ENCODE assay signal across 13 cellular contexts in genomic region chr20:1536893-1537730, GRCh38. TPM values are rescaled to one million over a fixed set of nuclear protein-coding genes. Genes with fewer than 3 reads are reported as not detected.
DNase-seq lines count a peak whose midpoint lies in the region; ATAC-seq, FAIRE-seq and TF ChIP-seq lines count a peak whose summit lies in the region.
"Had no signal": no experiment of that assay in that cellular context is flagged by ENCODE, and none has a peak within 500 bp of the region (broad histone marks: within the 10 kb centered on the region; RNA-seq: fewer than 3 reads in every experiment).

No MANE protein-coding gene starts in this region.

- FAIRE-seq in urothelium cell line (lab: Jason Lieb, UNC), result no peak

- H3K4me1 ChIP-seq in lower lobe of right lung, result peaks cover 4% of the 10 kb centered on the region

- intact Hi-C loops in lower lobe of right lung (cut with DNase I), result no loop called here

- ATAC-seq in lower lobe of right lung (peak; percentile 72 to 74), GM21423 (IDR thresholded peaks at IDR 0.05; ENCODE audit: unreplicated experiment) (no peak)

- no peaks in the 10 kb centered on the region for H3K27me3 ChIP-seq in lower lobe of right lung (ENCODE audit: low read depth)

- no peaks in the 10 kb centered on the region for H3K9me3 ChIP-seq in lower lobe of right lung

- no peak for TF ChIP-seq CTCF in lower lobe of right lung (IDR thresholded peaks at IDR 0.05)

- no peak overlapping the region for H3K4me3 ChIP-seq in lower lobe of right lung

- in situ Hi-C loops in ACHN (cut with HindIII; ENCODE audit: low pct_ligation_motif_present, low pct_unique_long_range_greater_than_20kb, low sequenced_read_pairs), result no loop called here

- no peaks in the 10 kb centered on the region for H3K36me3 ChIP-seq in lower lobe of right lung

- DNase-seq in AML-193 (lab: John Stamatoyannopoulos, UW) (peak; percentile 56 to 64), MV-4-11 (lab: John Stamatoyannopoulos, UW) (peak; percentile 92), lower lobe of right lung (peak; percentile 50), ACHN (no peak), SW 1271 (lab: John Stamatoyannopoulos, UW) (no peak), urothelium cell line (ENCODE audit: low spot score) (no peak)
- DNase-seq: EL, mesendoderm, NCI-H1417 treated with DMSO at 0.1 percent for 48 hours, T-helper 9 cell had no signal

- H3K27ac ChIP-seq in adipose tissue (ENCODE audit: low read depth, low read length), result peak overlapping the region; percentile 41
- H3K27ac ChIP-seq in lower lobe of right lung, result peak overlapping the region; percentile 78

- WGBS in adipose tissue, 3 donors, result 54 to 66% (median 58%) methylated on average over 11 of the region's 11 CpGs

RNA-seq across cellular contexts. Expression of gene SIRPD, which starts 20.4 kb away (rescaled TPM):
- 1 to 10 TPM in 1 of 3 donors, under 1 TPM in 1, not detected in 1; 0.27 to 1.8 TPM for polyA plus RNA-seq in adipose tissue
- total RNA-seq in lower lobe of right lung, result 1.5 TPM
- total RNA-seq: ureter had no signal

RNA-seq across cellular contexts. Expression of gene SIRPB2, which starts 45.9 kb away (rescaled TPM):
- 1 to 10 TPM in 2 of 3 donors, under 1 TPM in 1; 0.75 to 6.1 (median 3.6) TPM for polyA plus RNA-seq in adipose tissue
- 32.2 TPM for total RNA-seq in lower lobe of right lung

Comparison
In these comparisons a context has a peak if more than half of its experiments do, and no peak if none do; other contexts are left out.
1. DNase-seq: peak in AML-193 (2 of 2), MV-4-11 (single experiment) and lower lobe of right lung (single experiment); none in ACHN (single experiment), SW 1271 (0 of 2) and urothelium cell line (single experiment).